ENCODE assay signal across 1 cellular context in the genomic region with DNA sequence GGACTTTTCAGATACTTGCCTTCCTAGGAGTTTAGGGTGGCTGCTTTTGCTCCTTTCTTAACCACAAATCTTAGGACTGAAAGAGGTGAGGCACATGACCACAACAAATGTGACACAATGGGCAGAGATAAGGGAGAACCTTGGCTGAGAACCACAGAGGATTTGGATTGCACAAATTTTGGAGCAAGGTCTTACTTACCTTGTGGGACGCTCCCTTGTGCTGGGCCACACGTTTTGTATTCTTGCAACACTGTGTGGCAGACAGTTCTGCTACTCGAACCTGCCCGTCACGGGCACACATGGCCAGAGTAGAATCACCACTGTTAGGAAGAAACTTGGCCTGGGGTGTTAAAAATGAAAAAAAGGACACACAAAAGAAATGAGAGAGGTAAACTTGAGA.
TF ChIP-seq lines count a peak whose summit lies in the region.

No MANE protein-coding gene starts in this region.

TF ChIP-seq in GM12878, 131 proteins besides CTCF, POLR2A, EP300 and RAD21:
- TF ChIP-seq SMARCA5 (IDR thresholded peaks at IDR 0.05) (no peak), TAF1 (IDR thresholded peaks at IDR 0.05; ENCODE audit: borderline replicate concordance, low read depth, low read length) (no peak), ZBED1 (IDR thresholded peaks at IDR 0.05; ENCODE audit: borderline replicate concordance) (no peak), RUNX3 (IDR thresholded peaks at IDR 0.05; ENCODE audit: low read length) (peak; percentile 34; the same call in 1 of the 2 replicates), WRNIP1 (IDR thresholded peaks at IDR 0.05; ENCODE audit: borderline replicate concordance, low read depth, low read length) (no peak), SUZ12 (IDR thresholded peaks at IDR 0.05; ENCODE audit: unreplicated experiment) (no peak)
- TF ChIP-seq, protein P1, sequence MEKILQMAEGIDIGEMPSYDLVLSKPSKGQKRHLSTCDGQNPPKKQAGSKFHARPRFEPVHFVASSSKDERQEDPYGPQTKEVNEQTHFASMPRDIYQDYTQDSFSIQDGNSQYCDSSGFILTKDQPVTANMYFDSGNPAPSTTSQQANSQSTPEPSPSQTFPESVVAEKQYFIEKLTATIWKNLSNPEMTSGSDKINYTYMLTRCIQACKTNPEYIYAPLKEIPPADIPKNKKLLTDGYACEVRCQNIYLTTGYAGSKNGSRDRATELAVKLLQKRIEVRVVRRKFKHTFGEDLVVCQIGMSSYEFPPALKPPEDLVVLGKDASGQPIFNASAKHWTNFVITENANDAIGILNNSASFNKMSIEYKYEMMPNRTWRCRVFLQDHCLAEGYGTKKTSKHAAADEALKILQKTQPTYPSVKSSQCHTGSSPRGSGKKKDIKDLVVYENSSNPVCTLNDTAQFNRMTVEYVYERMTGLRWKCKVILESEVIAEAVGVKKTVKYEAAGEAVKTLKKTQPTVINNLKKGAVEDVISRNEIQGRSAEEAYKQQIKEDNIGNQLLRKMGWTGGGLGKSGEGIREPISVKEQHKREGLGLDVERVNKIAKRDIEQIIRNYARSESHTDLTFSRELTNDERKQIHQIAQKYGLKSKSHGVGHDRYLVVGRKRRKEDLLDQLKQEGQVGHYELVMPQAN (conservative IDR thresholded peaks at IDR 0.05): no peak
- TF ChIP-seq, protein P2, sequence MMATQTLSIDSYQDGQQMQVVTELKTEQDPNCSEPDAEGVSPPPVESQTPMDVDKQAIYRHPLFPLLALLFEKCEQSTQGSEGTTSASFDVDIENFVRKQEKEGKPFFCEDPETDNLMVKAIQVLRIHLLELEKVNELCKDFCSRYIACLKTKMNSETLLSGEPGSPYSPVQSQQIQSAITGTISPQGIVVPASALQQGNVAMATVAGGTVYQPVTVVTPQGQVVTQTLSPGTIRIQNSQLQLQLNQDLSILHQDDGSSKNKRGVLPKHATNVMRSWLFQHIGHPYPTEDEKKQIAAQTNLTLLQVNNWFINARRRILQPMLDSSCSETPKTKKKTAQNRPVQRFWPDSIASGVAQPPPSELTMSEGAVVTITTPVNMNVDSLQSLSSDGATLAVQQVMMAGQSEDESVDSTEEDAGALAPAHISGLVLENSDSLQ (IDR thresholded peaks at IDR 0.05): no peak
